Comparison of ENCODE assay signal across 9 cellular contexts in the genomic region with DNA sequence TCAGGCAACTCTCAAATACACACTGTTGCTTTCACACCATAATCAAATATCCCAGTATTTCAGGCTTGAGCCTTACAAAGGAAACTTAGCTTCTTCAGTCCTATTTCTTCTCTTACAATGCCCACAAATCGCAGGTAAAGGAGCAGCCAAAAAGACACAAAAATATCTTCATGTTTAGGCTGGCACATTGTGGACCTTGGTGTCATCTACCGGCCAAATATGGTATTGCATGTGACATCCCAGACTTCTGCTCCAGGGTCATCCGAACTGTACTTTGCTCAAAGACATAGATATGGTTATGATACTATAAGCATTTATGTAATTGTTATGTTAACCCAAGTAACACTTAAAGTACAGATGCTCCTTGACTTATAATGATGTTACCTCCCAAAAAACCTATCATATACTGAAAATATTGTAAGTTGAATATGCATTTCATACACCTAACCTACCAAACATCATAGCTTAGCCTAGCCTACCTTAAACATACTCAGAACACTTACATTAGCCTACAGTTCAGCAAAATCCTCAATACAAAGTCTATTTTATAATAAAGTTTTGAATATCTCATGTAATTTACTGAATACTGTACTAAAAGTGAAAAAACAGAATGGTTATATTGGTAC. TPM values are rescaled to one million over a fixed set of nuclear protein-coding genes. Genes with fewer than 3 reads are reported as not detected.
DNase-seq lines count a peak whose midpoint lies in the region; ATAC-seq and TF ChIP-seq lines count a peak whose summit lies in the region.
"Had no signal": no experiment of that assay in that cellular context is flagged by ENCODE, and none has a peak within 500 bp of the region (broad histone marks: within the 10 kb centered on the region; RNA-seq: fewer than 3 reads in every experiment).

No MANE protein-coding gene starts in this region.

- no peaks in the 10 kb centered on the region for H3K36me3 Mint-ChIP-seq in activated T-cell treated with anti-CD3 and anti-CD28 coated beads, Interleukin-2, amount 50 U/mL, for 24 hours (ENCODE audit: low read depth)

- no peaks in the 10 kb centered on the region for H3K36me3 ChIP-seq in OCI-LY3 (replicated peaks; ENCODE audit: low read depth, low read length)
- H3K36me3 ChIP-seq in osteoblast (ENCODE audit: insufficient read depth, low read length): no peaks in the 10 kb centered on the region
- no peaks in the 10 kb centered on the region for H3K36me3 ChIP-seq in aorta (ENCODE audit: control insufficient read depth in 1 of 2, insufficient read depth in 2 of 2, low read length in 1 of 2)

- H4K20me1 ChIP-seq in OCI-LY3 (ENCODE audit: insufficient read depth, low read length): no peaks in the 10 kb centered on the region
- H4K20me1 ChIP-seq in osteoblast (ENCODE audit: insufficient read depth, low read length): no peaks in the 10 kb centered on the region

- peak; percentile 13 for DNase-seq in COLO668 (lab: John Stamatoyannopoulos, UW; ENCODE audit: unreplicated experiment)
- peak; percentile 42 for DNase-seq in HCEC 1CT
- peak; percentile 51 for DNase-seq in activated T-cell treated with anti-CD3 and anti-CD28 coated beads, Interleukin-2, amount 50 U/mL, for 24 hours
- DNase-seq in fibroblast of pulmonary artery (ENCODE audit: low read depth): peak; percentile 65
- DNase-seq in osteoblast (ENCODE audit: insufficient read length, low spot score, missing footprints): no peak
- DNase-seq in aorta: no peak

- H3K27me3 Mint-ChIP-seq in activated T-cell treated with anti-CD3 and anti-CD28 coated beads, Interleukin-2, amount 50 U/mL, for 24 hours: peaks cover 19% of the 10 kb centered on the region

- H3K4me3 ChIP-seq in OCI-LY3 (ENCODE audit: low read length) (no peak overlapping the region), fibroblast of pulmonary artery (replicated peaks; ENCODE audit: low read depth, low read length) (no peak overlapping the region), osteoblast (ENCODE audit: insufficient read depth, low read length) (no peak overlapping the region), aorta (ENCODE audit: low read length in 2 of 2) (no peak overlapping the region)

- TF ChIP-seq CTCF in OCI-LY3 (IDR thresholded peaks at IDR 0.05; ENCODE audit: low read depth, low read length) (peak; percentile 78), fibroblast of pulmonary artery (IDR thresholded peaks at IDR 0.05; ENCODE audit: low read length, missing control alignments) (peak; percentile 95), osteoblast (IDR thresholded peaks at IDR 0.05; ENCODE audit: extremely low read depth, low read depth, low read length) (peak; percentile 83)

- no peak overlapping the region for H2AFZ ChIP-seq in OCI-LY3 (ENCODE audit: low read depth, low read length)
- H2AFZ ChIP-seq in osteoblast (ENCODE audit: low read length): no peak overlapping the region

- H3K4me1 Mint-ChIP-seq in activated T-cell treated with anti-CD3 and anti-CD28 coated beads, Interleukin-2, amount 50 U/mL, for 24 hours (ENCODE audit: low read depth): no peaks in the 10 kb centered on the region

- H3K27me3 ChIP-seq in OCI-LY3 (ENCODE audit: low read depth, low read length): 0 out of 2 replicates have a peak, but pooled peaks cover 2% of the 10 kb centered on the region
- peaks cover 5% of the 10 kb centered on the region for H3K27me3 ChIP-seq in osteoblast (ENCODE audit: insufficient read depth, low read length)
- H3K27me3 ChIP-seq in aorta (ENCODE audit: control insufficient read depth in 1 of 2, insufficient read depth in 2 of 2, low read length in 1 of 2): no peaks in the 10 kb centered on the region

- H3K27ac Mint-ChIP-seq in activated T-cell treated with anti-CD3 and anti-CD28 coated beads, Interleukin-2, amount 50 U/mL, for 24 hours: no peak overlapping the region

- H3K4me2 ChIP-seq in OCI-LY3 (ENCODE audit: low read length): no peak overlapping the region
- H3K4me2 ChIP-seq in osteoblast (ENCODE audit: insufficient read depth, low read length): no peak overlapping the region

- no peak overlapping the region for H3K4me3 Mint-ChIP-seq in activated T-cell treated with anti-CD3 and anti-CD28 coated beads, Interleukin-2, amount 50 U/mL, for 24 hours

- WGBS in aorta, 2 donors: 2 to 4% methylated on average over 3 of the region's 3 CpGs

- H3K9ac ChIP-seq in OCI-LY3 (ENCODE audit: low read length): no peak overlapping the region

- intact Hi-C loops in aorta (cut with DNase I): loop anchor here in 1 of 2 donors (10.0 kb wide), 1 partner anchor 905 kb away; no protein-coding TSS in a partner anchor

- H3K27ac ChIP-seq in OCI-LY3 (ENCODE audit: low read length) (no peak overlapping the region), osteoblast (ENCODE audit: low read depth, low read length) (no peak overlapping the region), aorta (ENCODE audit: low read depth in 1 of 2, low read length in 2 of 2) (no peak overlapping the region)

- peak; percentile 70 for ATAC-seq in aorta (ENCODE audit: low FRiP score)
- ATAC-seq in HG02610 (IDR thresholded peaks at IDR 0.05; ENCODE audit: unreplicated experiment): no peak

- H3K9me3 ChIP-seq in OCI-LY3 (ENCODE audit: insufficient read depth, low read length) (no peaks in the 10 kb centered on the region), osteoblast (ENCODE audit: low read depth, low read length) (no peaks in the 10 kb centered on the region), aorta (ENCODE audit: control insufficient read depth, low read length) (no peaks in the 10 kb centered on the region)

- no peaks in the 10 kb centered on the region for H3K9me3 Mint-ChIP-seq in activated T-cell treated with anti-CD3 and anti-CD28 coated beads, Interleukin-2, amount 50 U/mL, for 24 hours

- peaks cover 6% of the 10 kb centered on the region; the same call in 1 of the 2 replicates for H3K4me1 ChIP-seq in OCI-LY3 (ENCODE audit: low read length)
- no peaks in the 10 kb centered on the region for H3K4me1 ChIP-seq in osteoblast (ENCODE audit: insufficient read depth, low read length)
- no peaks in the 10 kb centered on the region for H3K4me1 ChIP-seq in aorta (ENCODE audit: control insufficient read depth in 1 of 2, insufficient read depth in 2 of 2, low read length in 2 of 2)

- H3K79me2 ChIP-seq in OCI-LY3 (ENCODE audit: low read length) (no peaks in the 10 kb centered on the region), osteoblast (ENCODE audit: insufficient read depth, low read length) (no peaks in the 10 kb centered on the region)

RNA-seq across cellular contexts. Expression of a gene that starts 4.6 kb away (rescaled TPM):
- total RNA-seq in osteoblast (not detected in 2 replicates), aorta (not detected)
- polyA plus RNA-seq in aorta: not detected
- total RNA-seq: T-helper 1 cell treated with Interleukin-12 subunit alpha and Interleukin-12 subunit beta and Interleukin-4 antibody, amounts not matched to agents 30 ng/mL and 1 ng/mL, for 36 hours had no signal

RNA-seq across cellular contexts. Expression of a gene that starts 30.0 kb away (rescaled TPM):
- total RNA-seq in osteoblast (not detected in 2 replicates), aorta (1 to 10 TPM in 1 of 2 donors, under 1 TPM in 1; 0.32 to 4.4 TPM)
- 1 to 10 TPM in 1 of 2 donors, under 1 TPM in 1; 0.51 to 3.9 TPM for polyA plus RNA-seq in aorta

RNA-seq across cellular contexts. Expression of a gene that starts 43.4 kb away (rescaled TPM):
- total RNA-seq in osteoblast (7.6 and 10.9 TPM in 2 replicates), aorta (100 to 1,000 TPM in 1 of 2 donors, 10 to 100 TPM in 1; 91.6 to 126 TPM)
- polyA plus RNA-seq in aorta: 100 to 1,000 TPM in 1 of 2 donors, 10 to 100 TPM in 1; 13.6 to 103 TPM

Comparison
In these comparisons a context has a peak if more than half of its experiments do, and no peak if none do; other contexts are left out.
1. DNase-seq: peak in COLO668 (single experiment), HCEC 1CT (single experiment), activated T-cell treated with anti-CD3 and anti-CD28 coated beads, Interleukin-2, amount 50 U/mL, for 24 hours (single experiment) and fibroblast of pulmonary artery (single experiment); none in osteoblast (single experiment) and aorta (0 of 2).
2. Peak in every context shown above with its lines, with median percentiles within 50 percentile points of each other: CTCF ChIP-seq.